In the genomic region with DNA sequence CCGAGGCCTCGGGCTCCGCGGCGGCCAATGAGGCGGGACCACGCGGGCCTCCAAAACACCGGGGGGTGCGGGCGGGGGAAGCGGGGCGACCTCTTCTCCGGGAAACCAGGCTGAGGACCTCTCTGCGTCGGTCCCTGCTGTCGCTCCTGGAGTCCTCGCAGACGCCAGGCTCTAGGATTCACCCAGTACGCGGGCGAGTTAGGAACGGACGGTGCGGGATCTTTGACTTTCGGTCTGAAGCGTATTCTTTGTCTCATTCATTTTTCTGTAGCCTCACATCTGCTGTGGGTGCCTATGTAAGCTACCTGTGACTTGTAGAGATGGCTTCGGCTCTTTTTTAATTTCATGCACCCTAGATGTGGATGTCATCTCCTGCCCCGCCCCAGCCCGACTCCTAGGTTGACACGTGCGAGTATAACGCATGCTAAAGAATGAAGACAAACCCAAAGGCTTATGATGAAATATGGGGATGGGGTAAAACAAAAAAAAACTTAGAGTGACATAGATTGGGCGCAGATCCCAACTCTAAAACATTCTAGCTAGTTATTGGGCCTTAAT, we compare ENCODE assay signal across 8 cellular contexts. TPM values are rescaled to one million over a fixed set of nuclear protein-coding genes. Genes with fewer than 3 reads are reported as not detected.
DNase-seq lines count a peak whose midpoint lies in the region; ATAC-seq, FAIRE-seq and TF ChIP-seq lines count a peak whose summit lies in the region.

No MANE protein-coding gene starts in this region.

- peak overlapping the region; percentile 78 for H3K4me3 Mint-ChIP-seq in activated CD4-positive, alpha-beta memory T cell treated with anti-CD3 and anti-CD28 coated beads for 36 hours

- H3K27me3 ChIP-seq in foreskin keratinocyte (peaks cover 10% of the 10 kb centered on the region), spleen (replicated peaks in 1 of 7) (no peaks in the 10 kb centered on the region)

- H3K27me3 Mint-ChIP-seq in activated CD4-positive, alpha-beta memory T cell treated with anti-CD3 and anti-CD28 coated beads for 36 hours = peaks cover 1% of the 10 kb centered on the region

- H3K9me3 Mint-ChIP-seq in activated CD4-positive, alpha-beta memory T cell treated with anti-CD3 and anti-CD28 coated beads for 36 hours = no peaks in the 10 kb centered on the region

- no peak for TF ChIP-seq CTCF in A549 (IDR thresholded peaks at IDR 0.05)
- TF ChIP-seq CTCF in foreskin keratinocyte (conservative IDR thresholded peaks at IDR 0.05) = no peak
- no peak for TF ChIP-seq CTCF in spleen (IDR thresholded peaks at IDR 0.05 in 8 of 11, conservative IDR thresholded peaks at IDR 0.05 in 3 of 11)

- H3K36me3 ChIP-seq in spleen = no peaks in the 10 kb centered on the region

- DNase-seq in A549 (ENCODE audit: low read depth in 1 of 2, low spot score in 1 of 2) (no peak), foreskin keratinocyte (no peak), spleen (no peak), H4 (ENCODE audit: low spot score) (no peak), NCI-H2171 (lab: John Stamatoyannopoulos, UW) (no peak)
- DNase-seq in activated CD4-positive, alpha-beta memory T cell treated with anti-CD3 and anti-CD28 coated beads for 36 hours = peak; percentile 67

- H3K9me3 ChIP-seq in A549 (no peaks in the 10 kb centered on the region), spleen (no peaks in the 10 kb centered on the region)

- TF ChIP-seq EP300 in A549 (IDR thresholded peaks at IDR 0.05) = no peak

- H3K4me3 ChIP-seq in A549 = peak overlapping the region; percentile 99
- H3K4me3 ChIP-seq in spleen = peak overlapping the region; percentile 68 to 97 (median 92)

- H3K4me1 Mint-ChIP-seq in activated CD4-positive, alpha-beta memory T cell treated with anti-CD3 and anti-CD28 coated beads for 36 hours (ENCODE audit: low read depth) = peaks cover 42% of the 10 kb centered on the region

- FAIRE-seq in A549 (lab: Jason Lieb, UNC) = no peak

- CTCF ChIA-PET in A549 (lab: Yijun Ruan, JAX) = no interaction called here
- CTCF ChIA-PET in activated CD4-positive, alpha-beta memory T cell treated with anti-CD3 and anti-CD28 coated beads for 36 hours (lab: Charles Lee) = interaction anchor here (0.7 to 1.1 kb wide), 2 partner anchors 106 to 178 kb away, joined by 3 read pairs; no protein-coding TSS in a partner anchor

- H3K36me3 Mint-ChIP-seq in activated CD4-positive, alpha-beta memory T cell treated with anti-CD3 and anti-CD28 coated beads for 36 hours = no peaks in the 10 kb centered on the region

- peak overlapping the region; percentile 69 for H3K27ac Mint-ChIP-seq in activated CD4-positive, alpha-beta memory T cell treated with anti-CD3 and anti-CD28 coated beads for 36 hours

- no peak for TF ChIP-seq RAD21 in A549 (conservative IDR thresholded peaks at IDR 0.05 in 1 of 2, IDR thresholded peaks at IDR 0.05 in 1 of 2)

- H3K27ac ChIP-seq in A549 (peak overlapping the region; percentile 41 to 75; a peak in 5 of 6 replicates), foreskin keratinocyte (peak overlapping the region; percentile 51), spleen (peak overlapping the region; percentile 55 to 93 (median 90))

- ATAC-seq in A549 (peak; percentile 9 to 13; a peak in 4 of 6 replicates), GM18861 (IDR thresholded peaks at IDR 0.05; ENCODE audit: unreplicated experiment) (peak; percentile 0), HG03432 (IDR thresholded peaks at IDR 0.05; ENCODE audit: unreplicated experiment) (peak; percentile 8), foreskin keratinocyte (peak; percentile 17)

- no peak for TF ChIP-seq POLR2A in A549 (IDR thresholded peaks at IDR 0.05; ENCODE audit: low read length)
- TF ChIP-seq POLR2A in spleen (IDR thresholded peaks at IDR 0.05) = no peak

- POLR2A ChIA-PET in A549 (lab: Yijun Ruan, JAX) = interaction anchor here (0.7 to 1.2 kb wide), 2 partner anchors 24 to 112 kb away, joined by 3 to 4 read pairs; a partner anchor contains a TSS
- POLR2A ChIA-PET in activated CD4-positive, alpha-beta memory T cell treated with anti-CD3 and anti-CD28 coated beads for 36 hours (lab: Charles Lee) = interaction anchor here (0.6 to 2.2 kb wide), 4 partner anchors 114 to 252 kb away, joined by 3 to 6 read pairs (median 4); no protein-coding TSS in a partner anchor

- intact Hi-C loops in activated CD4-positive, alpha-beta memory T cell treated with anti-CD3 and anti-CD28 coated beads for 36 hours (cut with micrococcal nuclease) = loop anchor here (1.0 to 5.0 kb wide), 9 partner anchors 125 to 513 kb away; a partner anchor contains a TSS
- intact Hi-C loops in spleen (cut with DNase I; ENCODE audit: low total_unique reads) = loop anchor here (5.0 to 10.0 kb wide), 2 partner anchors 137 to 240 kb away; a partner anchor contains a TSS

- H3K4me2 ChIP-seq in A549 = peak overlapping the region; percentile 91

- 5% methylated on average over 16 of the region's 34 CpGs for WGBS in A549 (ENCODE audit: missing lambda C conversion rate)
- WGBS in spleen, 5 donors = 2 to 8% (median 3%) methylated on average over 15 to 34 of the region's 34 CpGs

- H3K4me1 ChIP-seq in A549 = 0 out of 3 replicates have a peak, but pooled peaks cover 4% of the 10 kb centered on the region
- H3K4me1 ChIP-seq in foreskin keratinocyte = no peaks in the 10 kb centered on the region
- H3K4me1 ChIP-seq in spleen = peaks cover 12 to 51% (median 36%) of the 10 kb centered on the region in 6 donors

TF ChIP-seq in A549, 52 proteins besides CTCF, POLR2A, EP300 and RAD21:
- TF ChIP-seq ZFP36 (IDR thresholded peaks at IDR 0.05; ENCODE audit: borderline replicate concordance, partially characterized antibody) (no peak), FOSL2 (IDR thresholded peaks at IDR 0.05) (no peak), FOSL2 (CRISPR knock-in tag; IDR thresholded peaks at IDR 0.05) (no peak), JUN (IDR thresholded peaks at IDR 0.05) (no peak), RNF2 (IDR thresholded peaks at IDR 0.05; ENCODE audit: borderline replicate concordance, low read depth) (peak; percentile 66; the same call in 1 of the 2 replicates)
- TF ChIP-seq, protein P1, sequence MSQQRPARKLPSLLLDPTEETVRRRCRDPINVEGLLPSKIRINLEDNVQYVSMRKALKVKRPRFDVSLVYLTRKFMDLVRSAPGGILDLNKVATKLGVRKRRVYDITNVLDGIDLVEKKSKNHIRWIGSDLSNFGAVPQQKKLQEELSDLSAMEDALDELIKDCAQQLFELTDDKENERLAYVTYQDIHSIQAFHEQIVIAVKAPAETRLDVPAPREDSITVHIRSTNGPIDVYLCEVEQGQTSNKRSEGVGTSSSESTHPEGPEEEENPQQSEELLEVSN (IDR thresholded peaks at IDR 0.05; ENCODE audit: borderline replicate concordance, low read depth) = 0 out of 2 replicates have a peak, but pooled peaks have one; percentile 4
- TF ChIP-seq, protein P2, sequence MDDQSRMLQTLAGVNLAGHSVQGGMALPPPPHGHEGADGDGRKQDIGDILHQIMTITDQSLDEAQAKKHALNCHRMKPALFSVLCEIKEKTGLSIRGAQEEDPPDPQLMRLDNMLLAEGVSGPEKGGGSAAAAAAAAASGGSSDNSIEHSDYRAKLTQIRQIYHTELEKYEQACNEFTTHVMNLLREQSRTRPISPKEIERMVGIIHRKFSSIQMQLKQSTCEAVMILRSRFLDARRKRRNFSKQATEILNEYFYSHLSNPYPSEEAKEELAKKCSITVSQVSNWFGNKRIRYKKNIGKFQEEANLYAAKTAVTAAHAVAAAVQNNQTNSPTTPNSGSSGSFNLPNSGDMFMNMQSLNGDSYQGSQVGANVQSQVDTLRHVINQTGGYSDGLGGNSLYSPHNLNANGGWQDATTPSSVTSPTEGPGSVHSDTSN (IDR thresholded peaks at IDR 0.05) = no peak
- TF ChIP-seq, protein P3, sequence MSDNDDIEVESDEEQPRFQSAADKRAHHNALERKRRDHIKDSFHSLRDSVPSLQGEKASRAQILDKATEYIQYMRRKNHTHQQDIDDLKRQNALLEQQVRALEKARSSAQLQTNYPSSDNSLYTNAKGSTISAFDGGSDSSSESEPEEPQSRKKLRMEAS (IDR thresholded peaks at IDR 0.05) = peak; percentile 75
- TF ChIP-seq, protein P4, sequence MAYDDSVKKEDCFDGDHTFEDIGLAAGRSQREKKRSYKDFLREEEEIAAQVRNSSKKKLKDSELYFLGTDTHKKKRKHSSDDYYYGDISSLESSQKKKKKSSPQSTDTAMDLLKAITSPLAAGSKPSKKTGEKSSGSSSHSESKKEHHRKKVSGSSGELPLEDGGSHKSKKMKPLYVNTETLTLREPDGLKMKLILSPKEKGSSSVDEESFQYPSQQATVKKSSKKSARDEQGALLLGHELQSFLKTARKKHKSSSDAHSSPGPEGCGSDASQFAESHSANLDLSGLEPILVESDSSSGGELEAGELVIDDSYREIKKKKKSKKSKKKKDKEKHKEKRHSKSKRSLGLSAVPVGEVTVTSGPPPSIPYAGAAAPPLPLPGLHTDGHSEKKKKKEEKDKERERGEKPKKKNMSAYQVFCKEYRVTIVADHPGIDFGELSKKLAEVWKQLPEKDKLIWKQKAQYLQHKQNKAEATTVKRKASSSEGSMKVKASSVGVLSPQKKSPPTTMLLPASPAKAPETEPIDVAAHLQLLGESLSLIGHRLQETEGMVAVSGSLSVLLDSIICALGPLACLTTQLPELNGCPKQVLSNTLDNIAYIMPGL (CRISPR knock-in tag; IDR thresholded peaks at IDR 0.05; ENCODE audit: borderline replicate concordance) = no peak

RNA-seq across cellular contexts. Expression of a gene that starts 0.5 kb away (rescaled TPM):
- polyA plus RNA-seq in A549 (2011; rRNA removed) = 7.7 and 9.8 TPM in 2 replicates
- 0.75 and 1.0 TPM in 2 replicates for polyA plus RNA-seq in A549 (2012; cell fraction: cytosol; rRNA removed)
- 0.94 and 1.6 TPM in 2 replicates for polyA plus RNA-seq in A549 (2012; cell fraction: nucleus; rRNA removed)
- 2.7 to 3.2 TPM (median 3.2 TPM) in 3 replicates for polyA plus RNA-seq in A549 (2017; fragmentation: RNase III; extraction: RNeasy Plus Mini Kit Qiagen cat#74134 plus additional on column Dnase treatment)
- 1.5 and 1.7 TPM in 2 replicates for polyA minus RNA-seq in A549 (2011; rRNA and poly(A)+ RNA removed)
- 1 to 10 TPM; 2.7 to 2.9 TPM for total RNA-seq in activated CD4-positive, alpha-beta memory T cell treated with anti-CD3 and anti-CD28 coated beads for 36 hours
- 2.3 TPM in 2 replicates for total RNA-seq in foreskin keratinocyte
- 0.78 and 0.87 TPM in 2 replicates for polyA plus RNA-seq in foreskin keratinocyte
- 10 to 100 TPM; 15.7 to 29.4 (median 18.6) TPM for total RNA-seq in spleen
- 1 to 10 TPM; 3.9 to 7.9 (median 6.0) TPM for polyA plus RNA-seq in spleen
- 3.2 and 4.2 TPM in 2 replicates for total RNA-seq in H4 (2014; rRNA removed; shearing (Covaris generic))
